8 cellular contexts compared by ENCODE assay signal in genomic region chr11:61752925-61753551, GRCh38. TPM values are rescaled to one million over a fixed set of nuclear protein-coding genes. Genes with fewer than 3 reads are reported as not detected.
DNase-seq lines count a peak whose midpoint lies in the region; ATAC-seq, FAIRE-seq and TF ChIP-seq lines count a peak whose summit lies in the region.

No MANE protein-coding gene starts in this region.

- H3K4me3 ChIP-seq in SK-N-SH (ENCODE audit: low read depth in 2 of 2, low read length in 1 of 2): peak overlapping the region; percentile 52 to 64
- H3K4me3 ChIP-seq in kidney (ENCODE audit: low read length in 2 of 2): peak overlapping the region; percentile 48 to 57
- peak overlapping the region; percentile 50 to 66 (median 59) for H3K4me3 ChIP-seq in stomach

- no peaks in the 10 kb centered on the region for H4K20me1 ChIP-seq in SK-N-SH (ENCODE audit: insufficient read depth)

- peaks cover 31% of the 10 kb centered on the region for H3K27me3 Mint-ChIP-seq in activated naive CD8-positive, alpha-beta T cell treated with anti-CD3 and anti-CD28 coated beads, Interleukin-2, amount 10 ng/mL, durations not matched to agents 7 days and 5 days

- H3K9ac ChIP-seq in SK-N-SH: peak overlapping the region; percentile 63
- peak overlapping the region; percentile 55 to 58 for H3K9ac ChIP-seq in kidney (ENCODE audit: low read length in 2 of 2)

- CTCF ChIA-PET in SK-N-SH (lab: Yijun Ruan, JAX): interaction anchor here (0.6 to 8.1 kb wide), 15 partner anchors 9 to 175 kb away, joined by 3 to 81 read pairs (median 4); partner anchors contain the start of genes FEN1 and TMEM258

- peaks cover 19% of the 10 kb centered on the region for H3K4me1 Mint-ChIP-seq in activated naive CD8-positive, alpha-beta T cell treated with anti-CD3 and anti-CD28 coated beads, Interleukin-2, amount 10 ng/mL, durations not matched to agents 7 days and 5 days

- 44% methylated on average over 16 of the region's 17 CpGs for WGBS in SK-N-SH (ENCODE audit: low lambda C conversion rate)
- 13 to 29% (median 17%) methylated on average over 16 to 17 of the region's 17 CpGs for WGBS in stomach, 5 donors

- peak overlapping the region; percentile 86 for H3K4me2 ChIP-seq in SK-N-SH

- no peak for FAIRE-seq in kidney (lab: Jason Lieb, UNC)

- no peak overlapping the region for H3K27ac Mint-ChIP-seq in activated naive CD8-positive, alpha-beta T cell treated with anti-CD3 and anti-CD28 coated beads, Interleukin-2, amount 10 ng/mL, durations not matched to agents 7 days and 5 days

- no peaks in the 10 kb centered on the region for H3K36me3 ChIP-seq in SK-N-SH (replicated peaks in 1 of 2; ENCODE audit: control insufficient read depth in 1 of 2, insufficient read depth in 2 of 2, low read length in 1 of 2)
- H3K36me3 ChIP-seq in kidney (ENCODE audit: control insufficient read depth in 1 of 2, insufficient read depth in 2 of 2, low read length in 2 of 2): no peaks in the 10 kb centered on the region
- H3K36me3 ChIP-seq in stomach: no peaks in the 10 kb centered on the region

- no peak for TF ChIP-seq CTCF in SK-N-SH (IDR thresholded peaks at IDR 0.05)
- no peak for TF ChIP-seq CTCF in kidney (IDR thresholded peaks at IDR 0.05; ENCODE audit: borderline replicate concordance, extremely low read depth, insufficient read depth)
- no peak for TF ChIP-seq CTCF in stomach (IDR thresholded peaks at IDR 0.05)

- H3K9me3 Mint-ChIP-seq in activated naive CD8-positive, alpha-beta T cell treated with anti-CD3 and anti-CD28 coated beads, Interleukin-2, amount 10 ng/mL, durations not matched to agents 7 days and 5 days: no peaks in the 10 kb centered on the region

- peak overlapping the region; percentile 58 for H3K4me3 Mint-ChIP-seq in activated naive CD8-positive, alpha-beta T cell treated with anti-CD3 and anti-CD28 coated beads, Interleukin-2, amount 10 ng/mL, durations not matched to agents 7 days and 5 days

- no peak for TF ChIP-seq RAD21 in SK-N-SH (IDR thresholded peaks at IDR 0.05; ENCODE audit: low read length)

- H3K4me1 ChIP-seq in SK-N-SH (ENCODE audit: control insufficient read depth in 1 of 2, insufficient read depth in 2 of 2, low read depth in 1 of 2, low read length in 1 of 2) (peaks cover 9 to 12% of the 10 kb centered on the region in 2 experiments; a peak in 2 of 4 replicates), kidney (ENCODE audit: control insufficient read depth in 1 of 2, insufficient read depth in 1 of 2, low read depth in 1 of 2, low read length in 2 of 2) (peaks cover 0 to 25% of the 10 kb centered on the region in 2 donors), stomach (peaks cover 25 to 45% (median 36%) of the 10 kb centered on the region in 4 donors)

- H3K9me2 ChIP-seq in SK-N-SH: no peaks in the 10 kb centered on the region

- DNase-seq in SK-N-SH (no peak), kidney (no peak), stomach (no peak), AG08395 (ENCODE audit: low spot score) (no peak)
- no peak for DNase-seq in activated naive CD8-positive, alpha-beta T cell treated with anti-CD3 and anti-CD28 coated beads, Interleukin-2, amount 10 ng/mL, durations not matched to agents 7 days and 5 days
- no peak for DNase-seq in effector CD8-positive, alpha-beta T cell (lab: John Stamatoyannopoulos, UW)

- no peaks in the 10 kb centered on the region for H3F3A ChIP-seq in SK-N-SH (replicated peaks; ENCODE audit: insufficient read depth)

- no peaks in the 10 kb centered on the region for H3K9me3 ChIP-seq in SK-N-SH
- H3K9me3 ChIP-seq in kidney (ENCODE audit: control insufficient read depth in 1 of 2, low read length in 2 of 2): no peaks in the 10 kb centered on the region
- no peaks in the 10 kb centered on the region for H3K9me3 ChIP-seq in stomach

- ATAC-seq in SK-N-SH treated with all-trans-retinoic acid at 6 μM for 48 hours (no peak), HG02852 (IDR thresholded peaks at IDR 0.05; ENCODE audit: unreplicated experiment) (no peak)
- no peak for ATAC-seq in activated naive CD8-positive, alpha-beta T cell treated with anti-CD3 and anti-CD28 coated beads, Interleukin-2, amount 10 ng/mL, durations not matched to agents 7 days and 5 days (ENCODE audit: low read depth)

- POLR2A ChIA-PET in SK-N-SH (lab: Yijun Ruan, JAX): no interaction called here
- POLR2A ChIA-PET in activated naive CD8-positive, alpha-beta T cell treated with anti-CD3 and anti-CD28 coated beads, Interleukin-2, amount 10 ng/mL, durations not matched to agents 7 days and 5 days (lab: Charles Lee): interaction anchor here (1.1 kb wide), 1 partner anchor 40 kb away, joined by 4 read pairs; the partner anchor contains the start of genes FEN1 and TMEM258

- peak overlapping the region; percentile 95 for H2AFZ ChIP-seq in SK-N-SH (ENCODE audit: low read depth)

- H3K36me3 Mint-ChIP-seq in activated naive CD8-positive, alpha-beta T cell treated with anti-CD3 and anti-CD28 coated beads, Interleukin-2, amount 10 ng/mL, durations not matched to agents 7 days and 5 days: no peaks in the 10 kb centered on the region

- H3K27me3 ChIP-seq in SK-N-SH (ENCODE audit: insufficient read depth) (no peaks in the 10 kb centered on the region), stomach (peaks cover 0 to 26% (median 0%) of the 10 kb centered on the region in 3 donors)

- intact Hi-C loops in kidney (cut with DNase I) (no loop called here), stomach (cut with DNase I; ENCODE audit: low total_unique reads) (no loop called here)

- TF ChIP-seq EP300 in SK-N-SH (IDR thresholded peaks at IDR 0.05; ENCODE audit: borderline replicate concordance in 1 of 2, low read depth in 1 of 2, low read length in 1 of 2) (no peak), stomach (IDR thresholded peaks at IDR 0.05) (no peak)

- H3K79me2 ChIP-seq in SK-N-SH (ENCODE audit: insufficient read depth): no peaks in the 10 kb centered on the region

- no peak for TF ChIP-seq POLR2A in stomach (IDR thresholded peaks at IDR 0.05)

- no peak overlapping the region for H3K27ac ChIP-seq in SK-N-SH (ENCODE audit: low read depth in 2 of 2, low read length in 1 of 2)
- H3K27ac ChIP-seq in kidney (ENCODE audit: low read depth in 2 of 2, low read length in 2 of 2): no peak overlapping the region
- H3K27ac ChIP-seq in stomach: peak overlapping the region; percentile 89 to 93 (median 91)

TF ChIP-seq in SK-N-SH, 30 proteins besides CTCF, POLR2A, EP300 and RAD21:
- TF ChIP-seq MAX (IDR thresholded peaks at IDR 0.05; ENCODE audit: low read depth) (no peak), FOXJ3 (CRISPR knock-in tag; IDR thresholded peaks at IDR 0.05) (no peak), ELF1 (IDR thresholded peaks at IDR 0.05) (no peak), RXRA (IDR thresholded peaks at IDR 0.05; ENCODE audit: borderline replicate concordance, low read depth) (no peak), NRF1 (IDR thresholded peaks at IDR 0.05; ENCODE audit: low read depth, low read length) (no peak), YY1 (IDR thresholded peaks at IDR 0.05; ENCODE audit: low read depth) (no peak), MEF2A (IDR thresholded peaks at IDR 0.05; ENCODE audit: borderline replicate concordance, low read depth) (no peak), SMC3 (IDR thresholded peaks at IDR 0.05; ENCODE audit: low read depth, low read length) (no peak)

TF ChIP-seq in SK-N-SH treated with all-trans-retinoic acid at 6 μM for 48 hours, 23 proteins besides CTCF, POLR2A, EP300 and RAD21:
- no peak for TF ChIP-seq ZC3H10 (CRISPR knock-in tag; IDR thresholded peaks at IDR 0.05)
- TF ChIP-seq OSR1 (CRISPR knock-in tag; IDR thresholded peaks at IDR 0.05): no peak

RNA-seq across cellular contexts. Expression of gene MYRF, which starts 0.6 kb away (rescaled TPM):
- polyA plus RNA-seq in SK-N-SH (2012; rRNA removed) (1.8 and 2.8 TPM in 2 replicates), kidney (ENCODE audit: insufficient read depth, low read depth, low replicate concordance) (6.0 TPM), stomach (10 to 100 TPM; 19.0 to 45.9 (median 20.5) TPM)
- 0.97 and 1.4 TPM in 2 replicates for polyA plus RNA-seq in SK-N-SH (2012; cell fraction: cytosol; rRNA removed)
- polyA plus RNA-seq in SK-N-SH (2012; cell fraction: nucleus; rRNA removed): 8.2 and 10.0 TPM in 2 replicates
- total RNA-seq in activated naive CD8-positive, alpha-beta T cell treated with anti-CD3 and anti-CD28 coated beads, Interleukin-2, amount 10 ng/mL, durations not matched to agents 7 days and 5 days: 1 to 10 TPM; 3.4 TPM
- total RNA-seq in kidney (36.3 TPM), stomach (100 to 1,000 TPM in 3 of 5 donors, 10 to 100 TPM in 1, 1 to 10 TPM in 1; 6.4 to 527 (median 240) TPM)

RNA-seq across cellular contexts. Expression of gene TMEM258, which starts 39.4 kb away (rescaled TPM):
- polyA plus RNA-seq in SK-N-SH (2012; rRNA removed) (454 and 617 TPM in 2 replicates), kidney (ENCODE audit: insufficient read depth, low read depth, low replicate concordance) (228 TPM), stomach (100 to 1,000 TPM; 184 to 274 (median 210) TPM)
- polyA plus RNA-seq in SK-N-SH (2012; cell fraction: cytosol; rRNA removed): 466 and 537 TPM in 2 replicates
- polyA plus RNA-seq in SK-N-SH (2012; cell fraction: nucleus; rRNA removed): 90.9 and 135 TPM in 2 replicates
- total RNA-seq in activated naive CD8-positive, alpha-beta T cell treated with anti-CD3 and anti-CD28 coated beads, Interleukin-2, amount 10 ng/mL, durations not matched to agents 7 days and 5 days: 100 to 1,000 TPM; 127 to 140 TPM
- total RNA-seq in kidney (92.1 TPM), stomach (10 to 100 TPM in 4 of 5 donors, not detected in 1; 24.1 to 50.3 (median 42.8) TPM)

RNA-seq across cellular contexts. Expression of gene FEN1, which starts 39.7 kb away (rescaled TPM):
- 35.9 and 39.5 TPM in 2 replicates for polyA plus RNA-seq in SK-N-SH (2012; rRNA removed)
- 33.0 and 38.9 TPM in 2 replicates for polyA plus RNA-seq in SK-N-SH (2012; cell fraction: cytosol; rRNA removed)
- 16.8 and 18.5 TPM in 2 replicates for polyA plus RNA-seq in SK-N-SH (2012; cell fraction: nucleus; rRNA removed)
- 10 to 100 TPM; 87.1 to 88.7 TPM for total RNA-seq in activated naive CD8-positive, alpha-beta T cell treated with anti-CD3 and anti-CD28 coated beads, Interleukin-2, amount 10 ng/mL, durations not matched to agents 7 days and 5 days
- total RNA-seq in kidney: 8.8 TPM
- 8.5 TPM for polyA plus RNA-seq in kidney (ENCODE audit: insufficient read depth, low read depth, low replicate concordance)
- total RNA-seq in stomach: 10 to 100 TPM in 2 of 5 donors, 1 to 10 TPM in 2, not detected in 1; 4.2 to 24.6 (median 10.4) TPM
- polyA plus RNA-seq in stomach: 10 to 100 TPM in 1 of 3 donors, 1 to 10 TPM in 2; 5.0 to 14.3 (median 10.0) TPM

Comparison
In these comparisons a context has a peak if more than half of its experiments do, and no peak if none do; other contexts are left out.
1. H3K27ac ChIP-seq: peak in stomach (5 of 5); none in SK-N-SH (0 of 2) and kidney (0 of 2).
2. Peak in every context shown above with its lines, with median percentiles within 50 percentile points of each other: H3K4me3 ChIP-seq.